In the genomic region with DNA sequence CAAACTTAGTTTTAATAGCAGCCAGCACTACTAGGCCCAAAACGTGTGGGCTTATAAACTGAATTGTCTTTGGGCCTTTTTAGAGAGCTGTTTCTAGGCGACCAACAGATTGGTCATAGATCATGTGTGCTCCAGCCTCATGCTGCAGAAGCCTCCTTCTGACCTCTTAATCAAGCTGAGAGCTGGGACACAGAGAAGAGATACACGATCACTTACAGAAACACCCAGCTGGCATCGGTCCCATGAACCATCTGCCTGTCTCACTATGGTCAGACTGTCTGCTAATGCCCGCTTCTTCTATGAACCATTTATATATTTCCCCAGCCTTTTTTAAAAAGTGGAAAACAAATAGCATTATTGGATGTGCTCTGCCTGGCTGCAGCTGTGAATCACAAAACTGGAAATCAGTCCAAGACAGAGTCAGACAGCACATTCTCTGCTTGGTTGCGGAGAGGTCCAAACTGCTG, we compare ENCODE assay signal across 10 cellular contexts.
DNase-seq lines count a peak whose midpoint lies in the region; ATAC-seq and TF ChIP-seq lines count a peak whose summit lies in the region.
"Had no signal": no experiment of that assay in that cellular context is flagged by ENCODE, and none has a peak within 500 bp of the region (broad histone marks: within the 10 kb centered on the region; RNA-seq: fewer than 3 reads in every experiment).

No MANE protein-coding gene starts in this region.

- intact Hi-C loops in dorsolateral prefrontal cortex (cut with DNase I) (loop anchor here in 1 of 2 donors (10.0 kb wide), 1 partner anchor 45 kb away; no protein-coding TSS in a partner anchor), transverse colon (cut with DNase I; ENCODE audit: low total_unique reads) (no loop called here)

- 38% methylated on average over 6 of the region's 6 CpGs for WGBS in transverse colon (ENCODE audit: low coverage in 1 of 2), 2 donors

- DNase-seq in NCI-H2081 (lab: John Stamatoyannopoulos, UW) (peak; percentile 12 to 61), NCI-H2081 treated with DMSO at 0.1 percent for 48 hours (lab: John Stamatoyannopoulos, UW) (no peak), dorsolateral prefrontal cortex (peak; percentile 27 to 81 (median 64)), middle frontal gyrus (ENCODE audit: extremely low spot score, low spot score) (peak; percentile 13), transverse colon (peak; percentile 38), kidney tubule cell (ENCODE audit: low spot score) (no peak), ACHN (no peak)
- DNase-seq: KG1, SW 1271 had no signal

- TF ChIP-seq POLR2A in transverse colon (IDR thresholded peaks at IDR 0.05) = no peak

- H3K27ac ChIP-seq in dorsolateral prefrontal cortex (peak overlapping the region in 12 of 59 donors; percentile 2 to 50 (median 19)), transverse colon (peak overlapping the region; percentile 54 to 62 (median 57))

- no peaks in the 10 kb centered on the region for H3K27me3 ChIP-seq in dorsolateral prefrontal cortex
- no peaks in the 10 kb centered on the region for H3K27me3 ChIP-seq in transverse colon

- ATAC-seq in GM21360 (IDR thresholded peaks at IDR 0.05; ENCODE audit: unreplicated experiment) = no peak

- no peak for TF ChIP-seq EP300 in transverse colon (IDR thresholded peaks at IDR 0.05; ENCODE audit: low read depth)

- H3K4me3 ChIP-seq in dorsolateral prefrontal cortex = no peak overlapping the region
- no peak overlapping the region for H3K4me3 ChIP-seq in transverse colon

- H3K4me1 ChIP-seq in transverse colon = peaks cover 11 to 34% (median 15%) of the 10 kb centered on the region in 4 donors

- H3K9me3 ChIP-seq in transverse colon = no peaks in the 10 kb centered on the region

- TF ChIP-seq CTCF in dorsolateral prefrontal cortex (IDR thresholded peaks at IDR 0.05 in 54 of 56, conservative IDR thresholded peaks at IDR 0.05 in 2 of 56; ENCODE audit: low read depth in 1 of 56, partially characterized antibody in 56 of 56) = no peak
- no peak for TF ChIP-seq CTCF in transverse colon (IDR thresholded peaks at IDR 0.05)

- in situ Hi-C loops in transverse colon (cut with MboI; ENCODE audit: low pct_ligation_motif_present in 1 of 4, low pct_unique_long_range_greater_than_20kb in 1 of 4, low sequenced_read_pairs in 3 of 4) (no loop called here), ACHN (cut with HindIII; ENCODE audit: low pct_ligation_motif_present, low pct_unique_long_range_greater_than_20kb, low sequenced_read_pairs) (no loop called here)

- no peaks in the 10 kb centered on the region for H3K36me3 ChIP-seq in transverse colon

Comparison
In these comparisons a context has a peak if more than half of its experiments do, and no peak if none do; other contexts are left out.
1. DNase-seq: peak in NCI-H2081 (2 of 2), dorsolateral prefrontal cortex (10 of 10), middle frontal gyrus (single experiment) and transverse colon (single experiment); none in NCI-H2081 treated with DMSO at 0.1 percent for 48 hours (single experiment), kidney tubule cell (single experiment) and ACHN (single experiment).